ENCODE assay signal across 20 cellular contexts in genomic region chr2:229501051-229501794, GRCh38.
DNase-seq lines count a peak whose midpoint lies in the region; ATAC-seq and TF ChIP-seq lines count a peak whose summit lies in the region.
"Had no signal": no experiment of that assay in that cellular context is flagged by ENCODE, and none has a peak within 500 bp of the region (broad histone marks: within the 10 kb centered on the region; RNA-seq: fewer than 3 reads in every experiment).

No MANE protein-coding gene starts in this region.

- DNase-seq in LHCN-M2 (ENCODE audit: low read depth): peak; percentile 33
- no peak for DNase-seq in caudate nucleus (lab: John Stamatoyannopoulos, UW)
- peak; percentile 19 for DNase-seq in medulla oblongata (ENCODE audit: extremely low spot score)
- no peak for DNase-seq in NCI-H2107 treated with DMSO at 0.1 percent for 48 hours (lab: John Stamatoyannopoulos, UW; ENCODE audit: unreplicated experiment)
- no peak for DNase-seq in naive thymus-derived CD8-positive, alpha-beta T cell
- DNase-seq in PC-3: no peak
- no peak for DNase-seq in NCI-H187 (lab: John Stamatoyannopoulos, UW)
- DNase-seq: 8988T; AML-193; C1 segment of cervical spinal cord; CD8-positive, alpha-beta T cell; KG1; NCI-H1105 treated with DMSO at 0.1 percent for 48 hours; NCI-H2081; NCI-H446; NCI-H526; OCI-M1 had no signal

- H3K27me3 Mint-ChIP-seq in naive thymus-derived CD8-positive, alpha-beta T cell: peaks cover 0 to 9% (median 2%) of the 10 kb centered on the region in 5 donors

- no peak overlapping the region for H3K4me2 ChIP-seq in PC-3 (ENCODE audit: low read length)

- no peaks in the 10 kb centered on the region for H3F3A ChIP-seq in PC-3 (ENCODE audit: low read length, unreplicated experiment)

- H3K36me3 ChIP-seq in ACC112 (ENCODE audit: insufficient read depth, low read length) (peaks cover 2% of the 10 kb centered on the region; the same call in 1 of the 2 replicates), PC-3 (ENCODE audit: low read depth, low read length) (no peaks in the 10 kb centered on the region)
- H3K36me3 ChIP-seq: HAP-1 had no signal

- H3K27me3 ChIP-seq in ACC112 (ENCODE audit: insufficient read depth, low read length): no peaks in the 10 kb centered on the region
- H3K27me3 ChIP-seq in PC-3 (ENCODE audit: low read length): no peaks in the 10 kb centered on the region

- CTCF ChIA-PET in PC-3 (lab: Charles Lee): no interaction called here

- intact Hi-C loops in PC-3 (cut with micrococcal nuclease): no loop called here

- no TSS peak for BruUV-seq in PC-3 (replicated peaks; lab: Mats Ljungman, UMichigan)

- H3K27ac ChIP-seq in ACC112 (ENCODE audit: low read depth, low read length): peak overlapping the region; percentile 54
- H3K27ac ChIP-seq in caudate nucleus (ENCODE audit: low read depth, low read length): peak overlapping the region; percentile 1
- H3K27ac ChIP-seq in PC-3 (ENCODE audit: low read length): no peak overlapping the region

- H3K4me1 ChIP-seq in ACC112 (ENCODE audit: control insufficient read depth, insufficient read depth, low read length, unreplicated experiment) (peaks cover 19% of the 10 kb centered on the region), PC-3 (ENCODE audit: insufficient read depth, low read length) (no peaks in the 10 kb centered on the region)
- H3K4me1 ChIP-seq: HAP-1 had no signal

- POLR2A ChIA-PET in naive thymus-derived CD8-positive, alpha-beta T cell (lab: Charles Lee): no interaction called here
- POLR2A ChIA-PET in PC-3 (lab: Charles Lee; ENCODE audit: unreplicated experiment): no interaction called here

- no peaks in the 10 kb centered on the region for H3K9me2 ChIP-seq in PC-3 (replicated peaks; ENCODE audit: low read length)

- H3K9ac ChIP-seq in PC-3 (ENCODE audit: low read length): no peak overlapping the region

- no peaks in the 10 kb centered on the region for H3K4me1 Mint-ChIP-seq in naive thymus-derived CD8-positive, alpha-beta T cell

- H3K36me3 Mint-ChIP-seq in naive thymus-derived CD8-positive, alpha-beta T cell: peaks cover 0 to 8% (median 0%) of the 10 kb centered on the region in 3 donors
- H3K36me3 Mint-ChIP-seq: CD8-positive, alpha-beta T cell had no signal

- no peak overlapping the region for H3K4me3 Mint-ChIP-seq in naive thymus-derived CD8-positive, alpha-beta T cell
- H3K4me3 Mint-ChIP-seq: CD8-positive, alpha-beta T cell had no signal

- no peak overlapping the region for H2AFZ ChIP-seq in ACC112 (ENCODE audit: low read length, unreplicated experiment)
- no peak overlapping the region for H2AFZ ChIP-seq in PC-3 (ENCODE audit: low read length)

- H3K79me2 ChIP-seq in ACC112 (ENCODE audit: control insufficient read depth, insufficient read depth, low read length, unreplicated experiment): no peaks in the 10 kb centered on the region
- H3K79me2 ChIP-seq in PC-3 (ENCODE audit: low read length): no peaks in the 10 kb centered on the region

- no peak for TF ChIP-seq CTCF in PC-3 (conservative IDR thresholded peaks at IDR 0.05; ENCODE audit: low read depth, low read length)

- no peak overlapping the region for H3K27ac Mint-ChIP-seq in naive thymus-derived CD8-positive, alpha-beta T cell
- H3K27ac Mint-ChIP-seq: CD8-positive, alpha-beta T cell had no signal

- no peaks in the 10 kb centered on the region for H3K9me3 ChIP-seq in PC-3 (ENCODE audit: low read length)
- H3K9me3 ChIP-seq: HAP-1 had no signal

- peaks cover 1 to 31% (median 12%) of the 10 kb centered on the region in 9 donors for H3K9me3 Mint-ChIP-seq in naive thymus-derived CD8-positive, alpha-beta T cell

- no peak overlapping the region for H3K4me3 ChIP-seq in ACC112 (ENCODE audit: low read depth, low read length)
- H3K4me3 ChIP-seq in PC-3 (ENCODE audit: low read length): no peak overlapping the region
- H3K4me3 ChIP-seq: HAP-1 had no signal

- no peak for ATAC-seq in naive thymus-derived CD8-positive, alpha-beta T cell
- no peak for ATAC-seq in PC-3
- ATAC-seq: CD8-positive, alpha-beta T cell; Right ventricle myocardium inferior had no signal

- no peaks in the 10 kb centered on the region for H4K20me1 ChIP-seq in PC-3 (ENCODE audit: low read length)

Comparison
In these comparisons a context has a peak if more than half of its experiments do, and no peak if none do; other contexts are left out.
1. DNase-seq: peak in LHCN-M2 (single experiment) and medulla oblongata (single experiment); none in caudate nucleus (0 of 61), NCI-H2107 treated with DMSO at 0.1 percent for 48 hours (single experiment), naive thymus-derived CD8-positive, alpha-beta T cell (0 of 10), PC-3 (single experiment) and NCI-H187 (0 of 2).